9 cellular contexts compared by ENCODE assay signal in genomic region chr19:16373539-16373938, GRCh38. TPM values are rescaled to one million over a fixed set of nuclear protein-coding genes. Genes with fewer than 3 reads are reported as not detected.
A peak's percentile ranks its signal among the peaks of the same experiment; 100 is the strongest.
DNase-seq lines count a peak whose midpoint lies in the region; ATAC-seq and TF ChIP-seq lines count a peak whose summit lies in the region.
"Had no signal": no experiment of that assay in that cellular context is flagged by ENCODE, and none has a peak within 500 bp of the region (broad histone marks: within the 10 kb centered on the region; RNA-seq: fewer than 3 reads in every experiment).

No MANE protein-coding gene starts in this region.

- H3K4me3 Mint-ChIP-seq in T-helper 2 cell treated with Interferon-gamma antibody and Interleukin-4, amounts not matched to agents 5 μg/mL and 100 μg/mL, for 36 hours = peak overlapping the region; percentile 72

- peak overlapping the region; percentile 81 for H3K27ac Mint-ChIP-seq in T-helper 2 cell treated with Interferon-gamma antibody and Interleukin-4, amounts not matched to agents 5 μg/mL and 100 μg/mL, for 36 hours

- no peaks in the 10 kb centered on the region for H3K79me2 ChIP-seq in mammary epithelial cell (ENCODE audit: insufficient read depth, low read length)

- no peak for TF ChIP-seq EP300 in suprapubic skin (IDR thresholded peaks at IDR 0.05)

- H3K4me1 ChIP-seq in right lobe of liver = peaks cover 0 to 33% (median 18%) of the 10 kb centered on the region in 4 donors
- peaks cover 31% of the 10 kb centered on the region for H3K4me1 ChIP-seq in suprapubic skin
- no peaks in the 10 kb centered on the region for H3K4me1 ChIP-seq in mammary epithelial cell (ENCODE audit: insufficient read depth, low read length)

- dilution Hi-C loops in mammary epithelial cell (cut with HindIII; ENCODE audit: low sequenced_read_pairs) = loop anchor here (5.0 kb wide), 5 partner anchors 46 to 251 kb away; no protein-coding TSS in a partner anchor

- H2AFZ ChIP-seq in mammary epithelial cell (ENCODE audit: low read depth, low read length) = no peak overlapping the region

- intact Hi-C loops in right lobe of liver (cut with DNase I) (no loop called here), mammary epithelial cell (cut with micrococcal nuclease) (no loop called here)

- no peak overlapping the region for H3K9ac ChIP-seq in mammary epithelial cell (ENCODE audit: insufficient read depth, low read length)

- H3K27ac ChIP-seq in right lobe of liver (peak overlapping the region in 1 of 3 donors; percentile 41), suprapubic skin (peak overlapping the region; percentile 12), mammary epithelial cell (ENCODE audit: insufficient read depth, low read depth, low read length) (no peak overlapping the region)

- H3K36me3 ChIP-seq in right lobe of liver (peaks cover 0 to 13% (median under 1%) of the 10 kb centered on the region in 4 donors), suprapubic skin (peaks cover 45% of the 10 kb centered on the region), mammary epithelial cell (ENCODE audit: insufficient read depth, low read length) (peaks cover 2% of the 10 kb centered on the region)

- H3K27me3 ChIP-seq in right lobe of liver (no peaks in the 10 kb centered on the region), suprapubic skin (no peaks in the 10 kb centered on the region), mammary epithelial cell (ENCODE audit: insufficient read depth, low read length) (no peaks in the 10 kb centered on the region)

- BruUV-seq in mammary epithelial cell (replicated peaks; lab: Mats Ljungman, UMichigan) = no TSS peak

- H3K36me3 Mint-ChIP-seq in T-helper 2 cell treated with Interferon-gamma antibody and Interleukin-4, amounts not matched to agents 5 μg/mL and 100 μg/mL, for 36 hours (ENCODE audit: low read depth) = peaks cover 45% of the 10 kb centered on the region

- CTCF ChIA-PET in mammary epithelial cell (lab: Charles Lee; ENCODE audit: low non-redundant PET) = no interaction called here

- no peaks in the 10 kb centered on the region for H3K9me3 ChIP-seq in right lobe of liver
- H3K9me3 ChIP-seq in suprapubic skin = no peaks in the 10 kb centered on the region
- no peaks in the 10 kb centered on the region for H3K9me3 ChIP-seq in mammary epithelial cell (replicated peaks; ENCODE audit: insufficient read depth, low read length)

- in situ Hi-C loops in mammary epithelial cell (cut with MboI; ENCODE audit: low sequenced_read_pairs in 2 of 2) = no loop called here

- DNase-seq in T-helper 2 cell treated with Interferon-gamma antibody and Interleukin-4, amounts not matched to agents 5 μg/mL and 100 μg/mL, for 36 hours (ENCODE audit: low spot score) = no peak
- DNase-seq in T-helper 2 cell = no peak
- DNase-seq in cardiac fibroblast (ENCODE audit: low read depth in 2 of 2) = peak; percentile 75 to 87
- no peak for DNase-seq in right lobe of liver
- DNase-seq in suprapubic skin (ENCODE audit: low spot score in 2 of 2) = no peak
- no peak for DNase-seq in OCI-M1 (lab: John Stamatoyannopoulos, UW)
- no peak for DNase-seq in putamen (ENCODE audit: low spot score)
- no peak for DNase-seq in mammary epithelial cell
- DNase-seq: 8988T had no signal

- H4K20me1 ChIP-seq in mammary epithelial cell (ENCODE audit: insufficient read depth, low read length) = no peaks in the 10 kb centered on the region

- no peaks in the 10 kb centered on the region for H3K9me3 Mint-ChIP-seq in T-helper 2 cell treated with Interferon-gamma antibody and Interleukin-4, amounts not matched to agents 5 μg/mL and 100 μg/mL, for 36 hours

- peak; percentile 50 to 75 (median 73) for ATAC-seq in right lobe of liver

- TF ChIP-seq CTCF in cardiac fibroblast (IDR thresholded peaks at IDR 0.05; ENCODE audit: low read depth, low read length) = no peak
- no peak for TF ChIP-seq CTCF in right lobe of liver (IDR thresholded peaks at IDR 0.05)
- no peak for TF ChIP-seq CTCF in suprapubic skin (IDR thresholded peaks at IDR 0.05)
- TF ChIP-seq CTCF in mammary epithelial cell (conservative IDR thresholded peaks at IDR 0.05 in 1 of 2, IDR thresholded peaks at IDR 0.05 in 1 of 2; ENCODE audit: extremely low read depth in 1 of 2, insufficient read depth in 1 of 2, low read depth in 1 of 2, low read length in 2 of 2) = no peak

- H3K4me2 ChIP-seq in mammary epithelial cell (ENCODE audit: insufficient read depth, low read depth, low read length) = no peak overlapping the region

- TF ChIP-seq POLR2A in right lobe of liver (IDR thresholded peaks at IDR 0.05) (no peak), suprapubic skin (IDR thresholded peaks at IDR 0.05) (no peak)

- H3K4me3 ChIP-seq in cardiac fibroblast (replicated peaks in 1 of 2; ENCODE audit: low read depth in 2 of 2, low read length in 2 of 2) = no peak overlapping the region
- H3K4me3 ChIP-seq in right lobe of liver = no peak overlapping the region
- no peak overlapping the region for H3K4me3 ChIP-seq in suprapubic skin
- H3K4me3 ChIP-seq in mammary epithelial cell (replicated peaks in 1 of 3; ENCODE audit: insufficient read depth in 1 of 3, low read depth in 2 of 3, low read length in 3 of 3) = no peak overlapping the region

- H3K27me3 Mint-ChIP-seq in T-helper 2 cell treated with Interferon-gamma antibody and Interleukin-4, amounts not matched to agents 5 μg/mL and 100 μg/mL, for 36 hours (ENCODE audit: low read depth) = peaks cover 3% of the 10 kb centered on the region

- peaks cover 52% of the 10 kb centered on the region for H3K4me1 Mint-ChIP-seq in T-helper 2 cell treated with Interferon-gamma antibody and Interleukin-4, amounts not matched to agents 5 μg/mL and 100 μg/mL, for 36 hours (ENCODE audit: low read depth)

- 58% methylated on average over 9 of the region's 12 CpGs for WGBS in right lobe of liver (ENCODE audit: insufficient coverage, low coverage, low lambda C conversion rate, missing lambda C conversion rate)
- 66% methylated on average over 11 of the region's 12 CpGs for WGBS in suprapubic skin
- 98% methylated on average over 12 of the region's 12 CpGs for WGBS in mammary epithelial cell (ENCODE audit: low coverage, missing lambda C conversion rate)

RNA-seq across cellular contexts. Expression of gene KLF2, which starts 48.9 kb away (rescaled TPM):
- 10 to 100 TPM in 1 of 6 experiments, 1 to 10 TPM in 5; 3.7 to 10.1 (median 4.8) TPM for total RNA-seq in right lobe of liver
- total RNA-seq in suprapubic skin = 10 to 100 TPM; 27.0 to 41.1 (median 36.9) TPM
- total RNA-seq in mammary epithelial cell = under 1 TPM in 1 of 2 donors, not detected in 1; 0.99 TPM
- 0.15 TPM for polyA plus RNA-seq in mammary epithelial cell
- polyA minus RNA-seq in mammary epithelial cell = not detected

Comparison
In these comparisons a context has a peak if more than half of its experiments do, and no peak if none do; other contexts are left out.
1. DNase-seq: peak in cardiac fibroblast (2 of 2); none in T-helper 2 cell treated with Interferon-gamma antibody and Interleukin-4, amounts not matched to agents 5 μg/mL and 100 μg/mL, for 36 hours (single experiment), T-helper 2 cell (0 of 5), right lobe of liver (0 of 3), suprapubic skin (0 of 2), OCI-M1 (single experiment), putamen (single experiment) and mammary epithelial cell (single experiment).